In genomic region chr4:175127314-175127713, GRCh38 we compare ENCODE assay signal across 29 cellular contexts.
DNase-seq lines count a peak whose midpoint lies in the region; ATAC-seq and TF ChIP-seq lines count a peak whose summit lies in the region.
"Had no signal": no experiment of that assay in that cellular context is flagged by ENCODE, and none has a peak within 500 bp of the region (broad histone marks: within the 10 kb centered on the region; RNA-seq: fewer than 3 reads in every experiment).

No MANE protein-coding gene starts in this region.

- peaks cover 48% of the 10 kb centered on the region for H3K4me1 ChIP-seq in RWPE2 (ENCODE audit: insufficient read depth, poor library complexity, severe bottlenecking)
- H3K4me1 ChIP-seq: gastrocnemius medialis, testis, uterus had no signal

- H3K4me3 Mint-ChIP-seq in activated naive CD4-positive, alpha-beta T cell treated with anti-CD3 and anti-CD28 coated beads for 36 hours, result no peak overlapping the region
- no peak overlapping the region for H3K4me3 Mint-ChIP-seq in activated T-helper 1 cell treated with anti-CD3 and anti-CD28 coated beads, Interleukin-12 subunit alpha, Interleukin-12 subunit beta, Interleukin-2, Interleukin-4 antibody, amounts not matched to agents 30 ng/mL and 10 ng/mL and 1 ng/mL, durations not matched to agents 14 hours and 24 hours and 36 hours
- H3K4me3 Mint-ChIP-seq: activated CD4-positive, alpha-beta T cell treated with anti-CD3 and anti-CD28 coated beads, Interleukin-2, amount 10 ng/mL, durations not matched to agents 24 days and 14 days; activated naive CD4-positive, alpha-beta T cell treated with anti-CD3 and anti-CD28 coated beads, Interleukin-2, amount 10 ng/mL, durations not matched to agents 7 days and 5 days; CD14-positive monocyte; HFFc6; natural killer cell treated with Interleukin-12 subunit alpha and Interleukin-12 subunit beta and Interleukin-15 and Interleukin-18, amount 100 ng/mL, for 72 hours; T-helper 2 cell treated with Interferon-gamma antibody and Interleukin-4, amounts not matched to agents 5 μg/mL and 100 μg/mL, for 36 hours had no signal

- no peak overlapping the region for H3K4me3 ChIP-seq in RWPE2 (ENCODE audit: severe bottlenecking)
- no peak overlapping the region for H3K4me3 ChIP-seq in skeletal muscle cell (ENCODE audit: low read depth, low read length)
- H3K4me3 ChIP-seq: gastrocnemius medialis, ovary, testis, uterus had no signal

- no peaks in the 10 kb centered on the region for H3K27me3 Mint-ChIP-seq in activated naive CD4-positive, alpha-beta T cell treated with anti-CD3 and anti-CD28 coated beads for 36 hours (ENCODE audit: low read depth)
- no peaks in the 10 kb centered on the region for H3K27me3 Mint-ChIP-seq in activated T-helper 1 cell treated with anti-CD3 and anti-CD28 coated beads, Interleukin-12 subunit alpha, Interleukin-12 subunit beta, Interleukin-2, Interleukin-4 antibody, amounts not matched to agents 30 ng/mL and 10 ng/mL and 1 ng/mL, durations not matched to agents 14 hours and 24 hours and 36 hours (ENCODE audit: insufficient read depth)
- H3K27me3 Mint-ChIP-seq: activated CD4-positive, alpha-beta T cell treated with anti-CD3 and anti-CD28 coated beads, Interleukin-2, amount 10 ng/mL, durations not matched to agents 24 days and 14 days; activated naive CD4-positive, alpha-beta T cell treated with anti-CD3 and anti-CD28 coated beads, Interleukin-2, amount 10 ng/mL, durations not matched to agents 7 days and 5 days; natural killer cell treated with Interleukin-12 subunit alpha and Interleukin-12 subunit beta and Interleukin-15 and Interleukin-18, amount 100 ng/mL, for 72 hours had no signal

- intact Hi-C loops in activated naive CD4-positive, alpha-beta T cell treated with anti-CD3 and anti-CD28 coated beads for 36 hours (cut with micrococcal nuclease), result no loop called here
- intact Hi-C loops in activated T-helper 1 cell treated with anti-CD3 and anti-CD28 coated beads, Interleukin-12 subunit alpha, Interleukin-12 subunit beta, Interleukin-2, Interleukin-4 antibody, amounts not matched to agents 30 ng/mL and 10 ng/mL and 1 ng/mL, durations not matched to agents 14 hours and 24 hours and 36 hours (cut with micrococcal nuclease), result no loop called here

- DNase-seq in ELR (ENCODE audit: low read depth) (peak; percentile 52), RWPE2 (ENCODE audit: low spot score) (no peak), fibroblast of gingiva (ENCODE audit: low read depth) (peak; percentile 9), skeletal muscle cell (ENCODE audit: low read depth) (peak; percentile 40)
- no peak for DNase-seq in activated naive CD4-positive, alpha-beta T cell treated with anti-CD3 and anti-CD28 coated beads for 36 hours
- no peak for DNase-seq in activated T-helper 1 cell treated with anti-CD3 and anti-CD28 coated beads, Interleukin-12 subunit alpha, Interleukin-12 subunit beta, Interleukin-2, Interleukin-4 antibody, amounts not matched to agents 30 ng/mL and 10 ng/mL and 1 ng/mL, durations not matched to agents 14 hours and 24 hours and 36 hours (ENCODE audit: low spot score)
- DNase-seq: activated CD4-positive, alpha-beta T cell treated with anti-CD3 and anti-CD28 coated beads, Interleukin-2, amount 10 ng/mL, durations not matched to agents 24 days and 14 days; activated naive CD4-positive, alpha-beta T cell treated with anti-CD3 and anti-CD28 coated beads, Interleukin-2, amount 10 ng/mL, durations not matched to agents 7 days and 5 days; activated T-cell treated with anti-CD3 and anti-CD28 coated beads, Interleukin-2, amount 50 U/mL, for 48 hours; aorta; gastrocnemius medialis; HFFc6; Kasumi-1; NCI-H1092 treated with DMSO at 0.1 percent for 48 hours; NCI-H2029 treated with DMSO at 0.1 percent for 48 hours; NCI-H2227 treated with DMSO at 0.1 percent for 48 hours; NCI-H69; ovary; RPMI8226; SK-N-SH; stimulated activated CD4-positive, alpha-beta T cell treated with anti-CD3 and anti-CD28 coated beads, Interleukin-4, amount 100 ng/mL, for 4 hours; stimulated activated naive CD4-positive, alpha-beta T cell; testis; uterus had no signal

- no peaks in the 10 kb centered on the region for H3K36me3 Mint-ChIP-seq in activated naive CD4-positive, alpha-beta T cell treated with anti-CD3 and anti-CD28 coated beads for 36 hours (ENCODE audit: low read depth)
- no peaks in the 10 kb centered on the region for H3K36me3 Mint-ChIP-seq in activated T-helper 1 cell treated with anti-CD3 and anti-CD28 coated beads, Interleukin-12 subunit alpha, Interleukin-12 subunit beta, Interleukin-2, Interleukin-4 antibody, amounts not matched to agents 30 ng/mL and 10 ng/mL and 1 ng/mL, durations not matched to agents 14 hours and 24 hours and 36 hours (ENCODE audit: low read depth)
- H3K36me3 Mint-ChIP-seq: activated naive CD4-positive, alpha-beta T cell treated with anti-CD3 and anti-CD28 coated beads, Interleukin-2, amount 10 ng/mL, durations not matched to agents 7 days and 5 days; CD14-positive monocyte had no signal

- ATAC-seq in RWPE2 (ENCODE audit: low read depth) (peak; percentile 63), HG03432 (IDR thresholded peaks at IDR 0.05; ENCODE audit: unreplicated experiment) (no peak)
- ATAC-seq: gastrocnemius medialis; natural killer cell treated with Interleukin-12 subunit alpha and Interleukin-12 subunit beta and Interleukin-15 and Interleukin-18, amount 100 ng/mL, for 72 hours had no signal

- H3K9me3 ChIP-seq in RWPE2 (ENCODE audit: severe bottlenecking), result peaks cover 6% of the 10 kb centered on the region
- H3K9me3 ChIP-seq: ovary, SK-N-SH, testis, uterus had no signal

- H3K27ac ChIP-seq in RWPE2 (ENCODE audit: poor library complexity, severe bottlenecking), result peak overlapping the region; percentile 70
- H3K27ac ChIP-seq: gastrocnemius medialis, ovary, testis, uterus, VCaP had no signal

- H3K27ac Mint-ChIP-seq in activated naive CD4-positive, alpha-beta T cell treated with anti-CD3 and anti-CD28 coated beads for 36 hours, result no peak overlapping the region
- H3K27ac Mint-ChIP-seq in activated T-helper 1 cell treated with anti-CD3 and anti-CD28 coated beads, Interleukin-12 subunit alpha, Interleukin-12 subunit beta, Interleukin-2, Interleukin-4 antibody, amounts not matched to agents 30 ng/mL and 10 ng/mL and 1 ng/mL, durations not matched to agents 14 hours and 24 hours and 36 hours, result no peak overlapping the region
- H3K27ac Mint-ChIP-seq: activated CD4-positive, alpha-beta T cell treated with anti-CD3 and anti-CD28 coated beads, Interleukin-2, amount 10 ng/mL, durations not matched to agents 24 days and 14 days; activated naive CD4-positive, alpha-beta T cell treated with anti-CD3 and anti-CD28 coated beads, Interleukin-2, amount 10 ng/mL, durations not matched to agents 7 days and 5 days; CD14-positive monocyte; HFFc6; natural killer cell treated with Interleukin-12 subunit alpha and Interleukin-12 subunit beta and Interleukin-15 and Interleukin-18, amount 100 ng/mL, for 72 hours; T-helper 2 cell treated with Interferon-gamma antibody and Interleukin-4, amounts not matched to agents 5 μg/mL and 100 μg/mL, for 36 hours had no signal

- no peak for TF ChIP-seq CTCF in RWPE2 (IDR thresholded peaks at IDR 0.05; ENCODE audit: poor library complexity, severe bottlenecking)

- H3K4me1 Mint-ChIP-seq in activated naive CD4-positive, alpha-beta T cell treated with anti-CD3 and anti-CD28 coated beads for 36 hours (ENCODE audit: low read depth), result no peaks in the 10 kb centered on the region
- H3K4me1 Mint-ChIP-seq in activated T-helper 1 cell treated with anti-CD3 and anti-CD28 coated beads, Interleukin-12 subunit alpha, Interleukin-12 subunit beta, Interleukin-2, Interleukin-4 antibody, amounts not matched to agents 30 ng/mL and 10 ng/mL and 1 ng/mL, durations not matched to agents 14 hours and 24 hours and 36 hours (ENCODE audit: low read depth), result no peaks in the 10 kb centered on the region
- H3K4me1 Mint-ChIP-seq: activated CD4-positive, alpha-beta T cell treated with anti-CD3 and anti-CD28 coated beads, Interleukin-2, amount 10 ng/mL, durations not matched to agents 24 days and 14 days; activated naive CD4-positive, alpha-beta T cell treated with anti-CD3 and anti-CD28 coated beads, Interleukin-2, amount 10 ng/mL, durations not matched to agents 7 days and 5 days; CD14-positive monocyte had no signal

- H3K9me3 Mint-ChIP-seq in activated naive CD4-positive, alpha-beta T cell treated with anti-CD3 and anti-CD28 coated beads for 36 hours, result peaks cover 13% of the 10 kb centered on the region
- peaks cover 5% of the 10 kb centered on the region for H3K9me3 Mint-ChIP-seq in activated T-helper 1 cell treated with anti-CD3 and anti-CD28 coated beads, Interleukin-12 subunit alpha, Interleukin-12 subunit beta, Interleukin-2, Interleukin-4 antibody, amounts not matched to agents 30 ng/mL and 10 ng/mL and 1 ng/mL, durations not matched to agents 14 hours and 24 hours and 36 hours

- no peaks in the 10 kb centered on the region for H3K36me3 ChIP-seq in RWPE2 (ENCODE audit: low read depth)
- H3K36me3 ChIP-seq: gastrocnemius medialis, ovary, uterus had no signal

- H3K27me3 ChIP-seq in RWPE2 (ENCODE audit: insufficient read depth, poor library complexity, severe bottlenecking), result no peaks in the 10 kb centered on the region
- H3K27me3 ChIP-seq: gastrocnemius medialis, ovary, testis, uterus had no signal

- CTCF ChIA-PET in activated naive CD4-positive, alpha-beta T cell treated with anti-CD3 and anti-CD28 coated beads for 36 hours (lab: Charles Lee), result no interaction called here

Comparison
In these comparisons a context has a peak if more than half of its experiments do, and no peak if none do; other contexts are left out.
1. DNase-seq: peak in ELR (single experiment), fibroblast of gingiva (single experiment) and skeletal muscle cell (single experiment); none in RWPE2 (single experiment), activated naive CD4-positive, alpha-beta T cell treated with anti-CD3 and anti-CD28 coated beads for 36 hours (single experiment) and activated T-helper 1 cell treated with anti-CD3 and anti-CD28 coated beads, Interleukin-12 subunit alpha, Interleukin-12 subunit beta, Interleukin-2, Interleukin-4 antibody, amounts not matched to agents 30 ng/mL and 10 ng/mL and 1 ng/mL, durations not matched to agents 14 hours and 24 hours and 36 hours (single experiment).